Comparison of ENCODE assay signal across 13 cellular contexts in genomic region chr21:43268804-43269186, GRCh38.
"Had no signal": no experiment of that assay in that cellular context is flagged by ENCODE, and none has a peak within 500 bp of the region (broad histone marks: within the 10 kb centered on the region; RNA-seq: fewer than 3 reads in every experiment).

No MANE protein-coding gene starts in this region.

- H3K27ac Mint-ChIP-seq: activated T-helper 17 cell treated with anti-CD3 and anti-CD28 coated beads, Interleukin-2, amount 50 U/mL, for 72 hours; nephron; progenitor cell of endocrine pancreas; type B pancreatic cell had no signal

- H3K27me3 Mint-ChIP-seq: type B pancreatic cell had no signal

- H3K27me3 ChIP-seq: ascending aorta, cardiac muscle cell, left lung, right lobe of liver had no signal

- H3K4me1 Mint-ChIP-seq: activated T-helper 17 cell treated with anti-CD3 and anti-CD28 coated beads, Interleukin-2, amount 50 U/mL, for 72 hours had no signal

- H3K27ac ChIP-seq: ascending aorta, cardiac muscle cell, gastroesophageal sphincter, left lung, right lobe of liver had no signal

- H3K36me3 ChIP-seq: ascending aorta, cardiac muscle cell, gastroesophageal sphincter, left lung, right lobe of liver had no signal

- H3K4me1 ChIP-seq: ascending aorta, gastroesophageal sphincter, left lung had no signal

- DNase-seq: islet precursor cell, left lung, occipital lobe had no signal

- H3K9me3 Mint-ChIP-seq: activated T-helper 17 cell treated with anti-CD3 and anti-CD28 coated beads, Interleukin-2, amount 50 U/mL, for 72 hours; nephron; stimulated activated naive CD8-positive, alpha-beta T cell treated with anti-CD3 and anti-CD28 coated beads, Interleukin-15, amount 100 ng/mL, for 72 hours had no signal

- H3K9me3 ChIP-seq: ascending aorta, gastroesophageal sphincter, left lung, right lobe of liver had no signal

- ATAC-seq: activated CD4-positive, CD25-positive, alpha-beta regulatory T cell treated with anti-CD3 and anti-CD28 coated beads, Interleukin-2, amount 50 U/mL, for 24 hours; gastroesophageal sphincter; left lung had no signal

- H3K36me3 Mint-ChIP-seq: type B pancreatic cell had no signal

- H3K4me3 Mint-ChIP-seq: activated T-helper 17 cell treated with anti-CD3 and anti-CD28 coated beads, Interleukin-2, amount 50 U/mL, for 72 hours; nephron; stimulated activated naive CD8-positive, alpha-beta T cell treated with anti-CD3 and anti-CD28 coated beads, Interleukin-15, amount 100 ng/mL, for 72 hours; type B pancreatic cell had no signal

- H3K4me3 ChIP-seq: ascending aorta, cardiac muscle cell, gastroesophageal sphincter, left lung, right lobe of liver had no signal
